Comparison of ENCODE assay signal across 8 cellular contexts in genomic region chr5:179732918-179733763, GRCh38. TPM values are rescaled to one million over a fixed set of nuclear protein-coding genes. Genes with fewer than 3 reads are reported as not detected.
DNase-seq lines count a peak whose midpoint lies in the region; ATAC-seq and TF ChIP-seq lines count a peak whose summit lies in the region.

No MANE protein-coding gene starts in this region.

- H3K36me3 ChIP-seq in PC-3 (ENCODE audit: low read depth, low read length) (peaks cover 24% of the 10 kb centered on the region), right atrium auricular region (peaks cover 30% of the 10 kb centered on the region), prostate gland (peaks cover 0 to 6% of the 10 kb centered on the region in 2 donors)

- TF ChIP-seq CTCF in PC-3 (conservative IDR thresholded peaks at IDR 0.05; ENCODE audit: low read depth, low read length) (no peak), right atrium auricular region (IDR thresholded peaks at IDR 0.05) (no peak), prostate gland (IDR thresholded peaks at IDR 0.05) (peak in 1 of 4 experiments; percentile 1)

- H2AFZ ChIP-seq in PC-3 (ENCODE audit: low read length), result 0 out of 2 replicates have a peak overlapping the region, but pooled peaks have one; percentile 38

- peak overlapping the region; percentile 93 for H3K4me2 ChIP-seq in PC-3 (ENCODE audit: low read length)

- no TSS peak for BruUV-seq in PC-3 (replicated peaks; lab: Mats Ljungman, UMichigan)

- no peak for TF ChIP-seq POLR2A in prostate gland (IDR thresholded peaks at IDR 0.05)

- DNase-seq in AG08396 (ENCODE audit: low spot score) (peak; percentile 63), PC-3 (peak; percentile 26), right atrium auricular region (ENCODE audit: low spot score) (peak; percentile 61), prostate gland (ENCODE audit: low spot score) (peak; percentile 46), NCI-H1694 treated with DMSO at 0.1 percent for 48 hours (lab: John Stamatoyannopoulos, UW) (no peak)

- peaks cover 50% of the 10 kb centered on the region for H3K79me2 ChIP-seq in PC-3 (ENCODE audit: low read length)

- CTCF ChIA-PET in PC-3 (lab: Charles Lee), result no interaction called here

- no peak overlapping the region for H3K27ac ChIP-seq in PC-3 (ENCODE audit: low read length)
- peak overlapping the region; percentile 86 for H3K27ac ChIP-seq in adipose tissue (ENCODE audit: low read depth, low read length)
- H3K27ac ChIP-seq in right atrium auricular region, result peak overlapping the region; percentile 89 to 92
- H3K27ac ChIP-seq in prostate gland, result peak overlapping the region; percentile 92 to 97

- POLR2A ChIA-PET in PC-3 (lab: Charles Lee; ENCODE audit: unreplicated experiment), result interaction anchor here (0.6 kb wide), 1 partner anchor 92 kb away, joined by 6 read pairs; no protein-coding TSS in a partner anchor

- H3K9me2 ChIP-seq in PC-3 (replicated peaks; ENCODE audit: low read length), result no peaks in the 10 kb centered on the region

- ATAC-seq in GM18511 (IDR thresholded peaks at IDR 0.05; ENCODE audit: unreplicated experiment) (peak; percentile 28), HG03025 (IDR thresholded peaks at IDR 0.05; ENCODE audit: low FRiP score, unreplicated experiment) (peak; percentile 19), PC-3 (peak; percentile 41)

- peaks cover 8% of the 10 kb centered on the region for H3F3A ChIP-seq in PC-3 (ENCODE audit: low read length, unreplicated experiment)

- peaks cover 19% of the 10 kb centered on the region; the same call in 1 of the 2 replicates for H3K4me1 ChIP-seq in PC-3 (ENCODE audit: insufficient read depth, low read length)
- H3K4me1 ChIP-seq in right atrium auricular region, result peaks cover 0 to 48% of the 10 kb centered on the region in 2 donors
- H3K4me1 ChIP-seq in prostate gland (replicated peaks), result no peaks in the 10 kb centered on the region

- 0 to 1% (median 1%) methylated on average over 62 to 101 of the region's 101 CpGs for WGBS in adipose tissue, 3 donors
- under 1% methylated on average over 96 of the region's 101 CpGs for WGBS in prostate gland

- no peaks in the 10 kb centered on the region for H3K27me3 ChIP-seq in PC-3 (ENCODE audit: low read length)
- no peaks in the 10 kb centered on the region for H3K27me3 ChIP-seq in right atrium auricular region
- H3K27me3 ChIP-seq in prostate gland (replicated peaks; ENCODE audit: insufficient read depth), result no peaks in the 10 kb centered on the region

- peak overlapping the region; percentile 85 for H3K4me3 ChIP-seq in PC-3 (ENCODE audit: low read length)
- H3K4me3 ChIP-seq in right atrium auricular region, result peak overlapping the region; percentile 85 to 90
- peak overlapping the region; percentile 92 to 99 for H3K4me3 ChIP-seq in prostate gland

- H3K9me3 ChIP-seq in PC-3 (ENCODE audit: low read length) (no peaks in the 10 kb centered on the region), right atrium auricular region (no peaks in the 10 kb centered on the region), prostate gland (no peaks in the 10 kb centered on the region)

- intact Hi-C loops in PC-3 (cut with micrococcal nuclease) (loop anchor here (1.0 to 2.0 kb wide), 3 partner anchors 30 to 74 kb away; partner anchors contain the start of gene CANX), prostate gland (cut with DNase I) (loop anchor here (2.0 kb wide), 2 partner anchors 34 to 54 kb away; partner anchors contain the start of gene CANX)

- peaks cover 17% of the 10 kb centered on the region; the same call in 1 of the 2 replicates for H4K20me1 ChIP-seq in PC-3 (ENCODE audit: low read length)

- peak overlapping the region; percentile 85 for H3K9ac ChIP-seq in PC-3 (ENCODE audit: low read length)

RNA-seq across cellular contexts. Expression of gene MAML1, which starts 0.5 kb away (rescaled TPM):
- total RNA-seq in PC-3 (2014; rRNA removed) (10.6 and 17.9 TPM in 2 replicates), right atrium auricular region (10 to 100 TPM; 10.8 to 16.6 TPM), prostate gland (10 to 100 TPM; 33.9 to 54.7 TPM)
- polyA plus RNA-seq in adipose tissue, result 10 to 100 TPM in 2 of 3 donors, 1 to 10 TPM in 1; 8.9 to 12.9 (median 10.0) TPM

RNA-seq across cellular contexts. Expression of gene CANX, which starts 34.4 kb away (rescaled TPM):
- total RNA-seq in PC-3 (2014; rRNA removed) (293 and 348 TPM in 2 replicates), right atrium auricular region (100 to 1,000 TPM; 288 to 297 TPM), prostate gland (100 to 1,000 TPM; 341 to 468 TPM)
- 100 to 1,000 TPM; 123 to 139 (median 135) TPM for polyA plus RNA-seq in adipose tissue

RNA-seq across cellular contexts. Expression of gene CBY3, which starts 52.3 kb away (rescaled TPM):
- total RNA-seq in PC-3 (2014; rRNA removed), result 1.4 TPM in 1 of 2 replicates, not detected in the other
- under 1 TPM in 1 of 3 donors, not detected in 2; 0.25 TPM for polyA plus RNA-seq in adipose tissue
- total RNA-seq in right atrium auricular region, result not detected
- 1 to 10 TPM in 1 of 2 donors, not detected in 1; 5.0 TPM for total RNA-seq in prostate gland
